ENCODE assay signal across 28 cellular contexts in genomic region chr6:154549179-154549578, GRCh38. TPM values are rescaled to one million over a fixed set of nuclear protein-coding genes. Genes with fewer than 3 reads are reported as not detected.
"Had no signal": no experiment of that assay in that cellular context is flagged by ENCODE, and none has a peak within 500 bp of the region (broad histone marks: within the 10 kb centered on the region; RNA-seq: fewer than 3 reads in every experiment).

No MANE protein-coding gene starts in this region.

- H3K9me3 Mint-ChIP-seq: activated CD4-positive, alpha-beta memory T cell treated with anti-CD3 and anti-CD28 coated beads, Interleukin-2, amount 10 ng/mL, durations not matched to agents 7 days and 5 days; activated CD4-positive, alpha-beta T cell treated with anti-CD3 and anti-CD28 coated beads, Interleukin-2, amount 10 ng/mL, durations not matched to agents 7 days and 5 days; activated naive CD4-positive, alpha-beta T cell treated with anti-CD3 and anti-CD28 coated beads for 36 hours; activated naive CD4-positive, alpha-beta T cell treated with anti-CD3 and anti-CD28 coated beads, Interleukin-2, amount 50 U/mL, for 24 hours; activated naive CD8-positive, alpha-beta T cell treated with anti-CD3 and anti-CD28 coated beads for 36 hours; activated naive CD8-positive, alpha-beta T cell treated with anti-CD3 and anti-CD28 coated beads, Interleukin-2, amount 50 U/mL, for 24 hours; activated T-cell treated with anti-CD3 and anti-CD28 coated beads, Interleukin-2, amount 50 U/mL, for 4 hours; activated T-helper 2 cell treated with anti-CD3 and anti-CD28 coated beads, Interferon-gamma antibody, Interleukin-2, Interleukin-4, amounts not matched to agents 10 μg/mL and 5 μg/mL and 100 μg/mL, durations not matched to agents 14 hours and 24 hours and 36 hours had no signal

- ATAC-seq: activated naive CD8-positive, alpha-beta T cell treated with anti-CD3 and anti-CD28 coated beads, Interleukin-2, amount 50 U/mL, for 24 hours; activated T-cell treated with anti-CD3 and anti-CD28 coated beads, Interleukin-2, amount 50 U/mL, for 4 hours; gastroesophageal sphincter had no signal

- H3K4me1 ChIP-seq: colonic mucosa had no signal

- H3K4me1 Mint-ChIP-seq: activated CD4-positive, alpha-beta memory T cell treated with anti-CD3 and anti-CD28 coated beads, Interleukin-2, amount 10 ng/mL, durations not matched to agents 7 days and 5 days; activated CD4-positive, alpha-beta T cell treated with anti-CD3 and anti-CD28 coated beads, Interleukin-2, amount 10 ng/mL, durations not matched to agents 7 days and 5 days; activated naive CD4-positive, alpha-beta T cell treated with anti-CD3 and anti-CD28 coated beads, Interleukin-2, amount 50 U/mL, for 24 hours; activated naive CD8-positive, alpha-beta T cell treated with anti-CD3 and anti-CD28 coated beads for 36 hours; activated naive CD8-positive, alpha-beta T cell treated with anti-CD3 and anti-CD28 coated beads, Interleukin-2, amount 50 U/mL, for 24 hours had no signal

- H3K27me3 ChIP-seq: adrenal gland, body of pancreas, cardiac muscle cell, colonic mucosa, esophagus squamous epithelium, gastroesophageal sphincter had no signal

- H3K4me3 Mint-ChIP-seq: activated CD4-positive, alpha-beta memory T cell treated with anti-CD3 and anti-CD28 coated beads, Interleukin-2, amount 10 ng/mL, durations not matched to agents 7 days and 5 days; activated CD4-positive, alpha-beta T cell treated with anti-CD3 and anti-CD28 coated beads, Interleukin-2, amount 10 ng/mL, durations not matched to agents 7 days and 5 days; activated naive CD4-positive, alpha-beta T cell treated with anti-CD3 and anti-CD28 coated beads for 36 hours; activated naive CD4-positive, alpha-beta T cell treated with anti-CD3 and anti-CD28 coated beads, Interleukin-2, amount 50 U/mL, for 24 hours; activated naive CD8-positive, alpha-beta T cell treated with anti-CD3 and anti-CD28 coated beads for 36 hours; activated naive CD8-positive, alpha-beta T cell treated with anti-CD3 and anti-CD28 coated beads, Interleukin-2, amount 50 U/mL, for 24 hours; activated T-cell treated with anti-CD3 and anti-CD28 coated beads, Interleukin-2, amount 50 U/mL, for 4 hours had no signal

- H3K27ac Mint-ChIP-seq: activated CD4-positive, alpha-beta memory T cell treated with anti-CD3 and anti-CD28 coated beads, Interleukin-2, amount 10 ng/mL, durations not matched to agents 7 days and 5 days; activated CD4-positive, alpha-beta T cell treated with anti-CD3 and anti-CD28 coated beads, Interleukin-2, amount 10 ng/mL, durations not matched to agents 7 days and 5 days; activated naive CD4-positive, alpha-beta T cell treated with anti-CD3 and anti-CD28 coated beads for 36 hours; activated naive CD4-positive, alpha-beta T cell treated with anti-CD3 and anti-CD28 coated beads, Interleukin-2, amount 50 U/mL, for 24 hours; activated naive CD8-positive, alpha-beta T cell treated with anti-CD3 and anti-CD28 coated beads for 36 hours; activated naive CD8-positive, alpha-beta T cell treated with anti-CD3 and anti-CD28 coated beads, Interleukin-2, amount 50 U/mL, for 24 hours; activated T-helper 2 cell treated with anti-CD3 and anti-CD28 coated beads, Interferon-gamma antibody, Interleukin-2, Interleukin-4, amounts not matched to agents 10 μg/mL and 5 μg/mL and 100 μg/mL, durations not matched to agents 14 hours and 24 hours and 36 hours had no signal

- H3K4me3 ChIP-seq: adrenal gland, body of pancreas, cardiac muscle cell, colonic mucosa, esophagus squamous epithelium, gastroesophageal sphincter, heart right ventricle had no signal

- H3K36me3 Mint-ChIP-seq: activated naive CD4-positive, alpha-beta T cell treated with anti-CD3 and anti-CD28 coated beads, Interleukin-2, amount 50 U/mL, for 24 hours; activated naive CD8-positive, alpha-beta T cell treated with anti-CD3 and anti-CD28 coated beads for 36 hours had no signal

- H3K9me3 ChIP-seq: adrenal gland, body of pancreas, colonic mucosa, esophagus squamous epithelium, gastroesophageal sphincter, heart right ventricle had no signal

- H3K27ac ChIP-seq: cardiac muscle cell, colonic mucosa, epithelial cell of prostate, heart right ventricle had no signal

- H3K27me3 Mint-ChIP-seq: activated naive CD4-positive, alpha-beta T cell treated with anti-CD3 and anti-CD28 coated beads, Interleukin-2, amount 50 U/mL, for 24 hours; activated naive CD8-positive, alpha-beta T cell treated with anti-CD3 and anti-CD28 coated beads, Interleukin-2, amount 50 U/mL, for 24 hours had no signal

- H3K36me3 ChIP-seq: adrenal gland, cardiac muscle cell, colonic mucosa, esophagus squamous epithelium, gastroesophageal sphincter, heart right ventricle had no signal

- DNase-seq: activated CD4-positive, alpha-beta memory T cell treated with anti-CD3 and anti-CD28 coated beads, Interleukin-2, amount 10 ng/mL, durations not matched to agents 7 days and 5 days; activated CD4-positive, alpha-beta T cell treated with anti-CD3 and anti-CD28 coated beads for 1 hour; activated CD4-positive, alpha-beta T cell treated with anti-CD3 and anti-CD28 coated beads for 4 hours; activated CD4-positive, alpha-beta T cell treated with anti-CD3 and anti-CD28 coated beads, Interleukin-2, amount 10 ng/mL, durations not matched to agents 7 days and 5 days; activated CD4-positive, alpha-beta T cell treated with anti-CD3 and anti-CD28 coated beads, Interleukin-2, amount 50 U/mL, for 4 hours; activated CD4-positive, CD25-positive, alpha-beta regulatory T cell; activated CD8-positive, alpha-beta memory T cell treated with anti-CD3 and anti-CD28 coated beads for 24 hours; activated effector memory CD4-positive, alpha-beta T cell treated with anti-CD3 and anti-CD28 coated beads, Interleukin-2, amount 50 U/mL, for 16 hours; activated naive CD4-positive, alpha-beta T cell treated with anti-CD3 and anti-CD28 coated beads for 36 hours; activated naive CD8-positive, alpha-beta T cell treated with anti-CD3 and anti-CD28 coated beads for 36 hours; activated naive CD8-positive, alpha-beta T cell treated with anti-CD3 and anti-CD28 coated beads, Interleukin-2, amount 50 U/mL, for 24 hours; activated T-cell treated with anti-CD3 and anti-CD28 coated beads, Interleukin-2, amount 50 U/mL, for 4 hours; aorta; central memory CD4-positive, alpha-beta T cell; cerebellar nuclear complex; effector CD8-positive, alpha-beta T cell; esophagus squamous epithelium; T-helper 2 cell had no signal

RNA-seq across cellular contexts. Expression of gene CNKSR3, which starts 38.7 kb away (rescaled TPM):
- total RNA-seq: activated CD4-positive, alpha-beta memory T cell treated with anti-CD3 and anti-CD28 coated beads, Interleukin-2, amount 10 ng/mL, durations not matched to agents 7 days and 5 days; activated CD4-positive, alpha-beta T cell treated with anti-CD3 and anti-CD28 coated beads, Interleukin-2, amount 10 ng/mL, durations not matched to agents 7 days and 5 days; T-helper 1 cell treated with Interleukin-12 subunit alpha and Interleukin-12 subunit beta and Interleukin-4 antibody, amounts not matched to agents 30 ng/mL and 1 ng/mL, for 36 hours had no signal
